18 cellular contexts compared by ENCODE assay signal in the genomic region with DNA sequence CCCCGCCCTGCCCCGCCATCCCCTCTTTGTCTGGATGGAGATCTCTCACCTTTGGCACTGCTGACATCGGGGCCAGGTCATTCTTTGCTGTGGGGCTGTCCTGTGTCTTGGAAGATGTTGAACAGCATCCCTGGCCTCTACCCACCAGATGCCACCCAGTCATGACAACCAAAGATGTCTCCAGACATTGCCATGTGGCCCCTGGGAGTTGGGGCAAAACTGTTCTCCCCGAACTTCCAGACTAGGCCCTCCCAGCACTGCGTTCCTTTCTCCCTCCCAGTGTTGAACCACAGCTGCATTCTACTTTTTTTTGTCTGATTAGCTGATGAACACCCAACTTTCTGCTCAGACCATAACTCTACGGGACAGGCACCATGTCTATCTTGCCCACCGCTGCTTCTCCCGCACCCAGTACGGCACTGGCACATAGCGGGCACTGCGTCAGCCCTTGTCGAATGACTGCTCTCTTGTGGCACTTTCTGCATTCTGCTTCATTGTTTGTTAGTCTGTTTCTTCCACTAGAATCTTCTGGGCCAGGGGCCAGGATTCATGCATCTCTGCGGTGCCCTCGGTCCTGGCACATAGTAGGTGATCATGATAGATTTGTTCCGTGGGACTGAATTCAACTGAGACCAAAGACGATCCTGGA. TPM values are rescaled to one million over a fixed set of nuclear protein-coding genes. Genes with fewer than 3 reads are reported as not detected.
"Had no signal": no experiment of that assay in that cellular context is flagged by ENCODE, and none has a peak within 500 bp of the region (broad histone marks: within the 10 kb centered on the region; RNA-seq: fewer than 3 reads in every experiment).

No MANE protein-coding gene starts in this region.

- ATAC-seq: activated CD8-positive, alpha-beta memory T cell treated with anti-CD3 and anti-CD28 coated beads, Interleukin-2, amount 10 ng/mL, durations not matched to agents 7 days and 5 days; left lobe of liver; pancreas had no signal

- H3K27ac ChIP-seq: brain microvascular endothelial cell, dorsolateral prefrontal cortex, pancreas had no signal

- H3K36me3 ChIP-seq: brain microvascular endothelial cell, esophagus muscularis mucosa, pancreas had no signal

- H3K9me3 ChIP-seq: esophagus muscularis mucosa, pancreas had no signal

- H3K27me3 ChIP-seq: brain microvascular endothelial cell, pancreas had no signal

- DNase-seq: activated CD4-positive, alpha-beta T cell treated with anti-CD3 and anti-CD28 coated beads, Interleukin-2, amount 50 U/mL, for 4 hours; activated CD8-positive, alpha-beta memory T cell treated with anti-CD3 and anti-CD28 coated beads, Interleukin-2, amount 10 ng/mL, durations not matched to agents 7 days and 5 days; activated effector memory CD4-positive, alpha-beta T cell treated with anti-CD3 and anti-CD28 coated beads, Interleukin-2, amount 50 U/mL, for 16 hours; activated T-cell treated with anti-CD3 and anti-CD28 coated beads, Interleukin-2, amount 50 U/mL, for 24 hours; brain microvascular endothelial cell; glutamatergic neuron; pancreas; stimulated activated CD4-positive, alpha-beta T cell treated with anti-CD3 and anti-CD28 coated beads, Interleukin-15, amount 100 ng/mL, for 24 hours; stimulated activated CD4-positive, alpha-beta T cell treated with anti-CD3 and anti-CD28 coated beads, Interleukin-4, amount 100 ng/mL, for 24 hours had no signal

- H3K4me3 ChIP-seq: dorsolateral prefrontal cortex, esophagus muscularis mucosa, pancreas had no signal

RNA-seq across cellular contexts. Expression of a gene that starts 13.1 kb away (rescaled TPM):
- total RNA-seq: activated CD8-positive, alpha-beta memory T cell treated with anti-CD3 and anti-CD28 coated beads, Interleukin-2, amount 10 ng/mL, durations not matched to agents 7 days and 5 days; cerebellum; esophagus muscularis mucosa; fibroblast of villous mesenchyme; left lobe of liver; neural crest cell; renal cortical epithelial cell; T-helper 2 cell treated with Interferon-gamma antibody and Interleukin-4, amounts not matched to agents 100 ng/mL and 5 ng/mL, for 36 hours; temporal lobe had no signal
